11 cellular contexts compared by ENCODE assay signal in genomic region chr11:104694259-104695070, GRCh38.
DNase-seq lines count a peak whose midpoint lies in the region; ATAC-seq and TF ChIP-seq lines count a peak whose summit lies in the region.
"Had no signal": no experiment of that assay in that cellular context is flagged by ENCODE, and none has a peak within 500 bp of the region (broad histone marks: within the 10 kb centered on the region; RNA-seq: fewer than 3 reads in every experiment).

No MANE protein-coding gene starts in this region.

- H3K9me3 ChIP-seq in naive thymus-derived CD4-positive, alpha-beta T cell (ENCODE audit: control insufficient read depth in 2 of 3, low read length in 3 of 3) = no peaks in the 10 kb centered on the region
- H3K9me3 ChIP-seq in Peyer's patch = no peaks in the 10 kb centered on the region

- no peak overlapping the region for H3K27ac ChIP-seq in naive thymus-derived CD4-positive, alpha-beta T cell (ENCODE audit: low read depth, low read length)
- no peak overlapping the region for H3K27ac ChIP-seq in Peyer's patch

- H3K4me1 Mint-ChIP-seq in naive thymus-derived CD4-positive, alpha-beta T cell = peaks cover 0 to 9% (median 5%) of the 10 kb centered on the region in 7 donors
- H3K4me1 Mint-ChIP-seq: immature natural killer cell had no signal

- no peak overlapping the region for H3K4me3 ChIP-seq in cardiac fibroblast (replicated peaks in 1 of 2; ENCODE audit: low read depth in 2 of 2, low read length in 2 of 2)
- H3K4me3 ChIP-seq in naive thymus-derived CD4-positive, alpha-beta T cell (ENCODE audit: low read length) = no peak overlapping the region
- H3K4me3 ChIP-seq in Peyer's patch = no peak overlapping the region

- no peaks in the 10 kb centered on the region for H3K36me3 ChIP-seq in naive thymus-derived CD4-positive, alpha-beta T cell (ENCODE audit: control insufficient read depth in 2 of 3, insufficient read depth in 3 of 3, low read length in 3 of 3)
- no peaks in the 10 kb centered on the region for H3K36me3 ChIP-seq in Peyer's patch

- peaks cover 0 to 12% (median 0%) of the 10 kb centered on the region in 5 donors for H3K36me3 Mint-ChIP-seq in naive thymus-derived CD4-positive, alpha-beta T cell

- no peaks in the 10 kb centered on the region for H3K4me1 ChIP-seq in naive thymus-derived CD4-positive, alpha-beta T cell (ENCODE audit: control insufficient read depth in 2 of 2, insufficient read depth in 2 of 2, low read length in 2 of 2)
- H3K4me1 ChIP-seq in Peyer's patch = no peaks in the 10 kb centered on the region

- no peaks in the 10 kb centered on the region for H3K27me3 Mint-ChIP-seq in naive thymus-derived CD4-positive, alpha-beta T cell

- peaks cover 0 to 10% (median 2%) of the 10 kb centered on the region in 11 donors for H3K9me3 Mint-ChIP-seq in naive thymus-derived CD4-positive, alpha-beta T cell
- H3K9me3 Mint-ChIP-seq: immature natural killer cell had no signal

- POLR2A ChIA-PET in naive thymus-derived CD4-positive, alpha-beta T cell (lab: Charles Lee) = interaction anchor here (0.8 kb wide), 1 partner anchor 1388 kb away, joined by 3 read pairs; no protein-coding TSS in a partner anchor

- H3K4me3 Mint-ChIP-seq in naive thymus-derived CD4-positive, alpha-beta T cell = no peak overlapping the region
- H3K4me3 Mint-ChIP-seq: immature natural killer cell had no signal

- H3K27ac Mint-ChIP-seq in naive thymus-derived CD4-positive, alpha-beta T cell = no peak overlapping the region

- DNase-seq in EH (ENCODE audit: low read depth) (peak; percentile 7), NCI-H226 (peak; percentile 94), cardiac fibroblast (ENCODE audit: low read depth in 2 of 2) (peak; percentile 59 to 70), NCI-H510A treated with DMSO at 0.1 percent for 48 hours (lab: John Stamatoyannopoulos, UW) (no peak), Peyer's patch (no peak)
- DNase-seq in naive thymus-derived CD4-positive, alpha-beta T cell = no peak
- DNase-seq: immature natural killer cell; NCI-H1092; stimulated activated CD4-positive, alpha-beta T cell treated with anti-CD3 and anti-CD28 coated beads, Interleukin-2, amount 100 ng/mL, for 24 hours had no signal

- TF ChIP-seq CTCF in cardiac fibroblast (IDR thresholded peaks at IDR 0.05; ENCODE audit: low read depth, low read length) (no peak), Peyer's patch (IDR thresholded peaks at IDR 0.05) (no peak)

- ATAC-seq in naive thymus-derived CD4-positive, alpha-beta T cell = peak; percentile 47
- ATAC-seq in GM18520 (IDR thresholded peaks at IDR 0.05; ENCODE audit: unreplicated experiment) = no peak
- no peak for ATAC-seq in GM21526 (IDR thresholded peaks at IDR 0.05; ENCODE audit: low FRiP score, unreplicated experiment)

- CTCF ChIA-PET in naive thymus-derived CD4-positive, alpha-beta T cell (lab: Charles Lee) = no interaction called here

- H3K27me3 ChIP-seq in naive thymus-derived CD4-positive, alpha-beta T cell (ENCODE audit: control insufficient read depth in 2 of 2, insufficient read depth in 2 of 2, low read length in 2 of 2) = no peaks in the 10 kb centered on the region
- no peaks in the 10 kb centered on the region for H3K27me3 ChIP-seq in Peyer's patch

- TF ChIP-seq POLR2A in Peyer's patch (IDR thresholded peaks at IDR 0.05) = no peak

- intact Hi-C loops in naive thymus-derived CD4-positive, alpha-beta T cell (cut with micrococcal nuclease) = no loop called here

Comparison
In these comparisons a context has a peak if more than half of its experiments do, and no peak if none do; other contexts are left out.
1. DNase-seq: peak in EH (single experiment), NCI-H226 (single experiment) and cardiac fibroblast (2 of 2); none in naive thymus-derived CD4-positive, alpha-beta T cell (0 of 9), NCI-H510A treated with DMSO at 0.1 percent for 48 hours (single experiment) and Peyer's patch (0 of 3).